1 cellular context compared by ENCODE assay signal in genomic region chr5:154467655-154468354, GRCh38.
A peak's percentile ranks its signal among the peaks of the same experiment; 100 is the strongest.
TF ChIP-seq lines count a peak whose summit lies in the region.

No MANE protein-coding gene starts in this region.

TF ChIP-seq in H1, 55 proteins besides CTCF, POLR2A, EP300 and RAD21:
- TF ChIP-seq GABPA (IDR thresholded peaks at IDR 0.05; ENCODE audit: borderline replicate concordance, insufficient read depth, low read length) (0 out of 2 replicates have a peak, but pooled peaks have one; percentile 33), TEAD4 (IDR thresholded peaks at IDR 0.05; ENCODE audit: low read depth, low read length) (no peak), JUND (IDR thresholded peaks at IDR 0.05; ENCODE audit: low read length) (no peak), SP4 (IDR thresholded peaks at IDR 0.05; ENCODE audit: low read length) (no peak)
